Comparison of ENCODE assay signal across 8 cellular contexts in genomic region chr6:134240664-134241431, GRCh38.
DNase-seq lines count a peak whose midpoint lies in the region; ATAC-seq and TF ChIP-seq lines count a peak whose summit lies in the region.

No MANE protein-coding gene starts in this region.

- no peak overlapping the region for H3K27ac ChIP-seq in neural progenitor cell

- H3K9ac ChIP-seq in neural progenitor cell = no peak overlapping the region

- H3K9me3 ChIP-seq in neural progenitor cell (ENCODE audit: low read depth) = no peaks in the 10 kb centered on the region

- no peaks in the 10 kb centered on the region for H4K20me1 ChIP-seq in neural progenitor cell (ENCODE audit: low read depth)

- no peaks in the 10 kb centered on the region for H3F3A ChIP-seq in neural progenitor cell (ENCODE audit: low read depth)

- DNase-seq in HUDEP-2 (lab: John Stamatoyannopoulos, UW; ENCODE audit: unreplicated experiment in 76 of 76) = peak in 70 of 76 experiments; percentile 11 to 84 (median 62)
- peak; percentile 84 for DNase-seq in activated CD4-positive, alpha-beta memory T cell treated with anti-CD3 and anti-CD28 coated beads, Interleukin-2, amount 10 ng/mL, durations not matched to agents 7 days and 5 days
- peak; percentile 33 for DNase-seq in germinal center (ENCODE audit: low spot score)
- DNase-seq in stimulated activated CD4-positive, alpha-beta T cell treated with anti-CD3 and anti-CD28 coated beads, TNF-alpha, amount 100 ng/mL, for 24 hours (ENCODE audit: low read depth in 3 of 3) = peak; percentile 40 to 48 (median 43)
- DNase-seq in midbrain (lab: John Stamatoyannopoulos, UW) = no peak
- no peak for DNase-seq in neural progenitor cell (ENCODE audit: low spot score)
- no peak for DNase-seq in NCI-H226

- H2AFZ ChIP-seq in neural progenitor cell (replicated peaks) = no peak overlapping the region

- peaks cover 11% of the 10 kb centered on the region for H3K9me3 Mint-ChIP-seq in activated CD4-positive, alpha-beta memory T cell treated with anti-CD3 and anti-CD28 coated beads, Interleukin-2, amount 10 ng/mL, durations not matched to agents 7 days and 5 days
- no peaks in the 10 kb centered on the region for H3K9me3 Mint-ChIP-seq in neural progenitor cell

- H3K27me3 Mint-ChIP-seq in activated CD4-positive, alpha-beta memory T cell treated with anti-CD3 and anti-CD28 coated beads, Interleukin-2, amount 10 ng/mL, durations not matched to agents 7 days and 5 days = no peaks in the 10 kb centered on the region
- no peaks in the 10 kb centered on the region for H3K27me3 Mint-ChIP-seq in neural progenitor cell (ENCODE audit: insufficient read depth, low read depth)

- CTCF ChIA-PET in activated CD4-positive, alpha-beta memory T cell treated with anti-CD3 and anti-CD28 coated beads, Interleukin-2, amount 10 ng/mL, durations not matched to agents 7 days and 5 days (lab: Charles Lee) = no interaction called here

- TF ChIP-seq CTCF in neural progenitor cell (IDR thresholded peaks at IDR 0.05) = no peak

- peaks cover 54% of the 10 kb centered on the region for H3K4me1 Mint-ChIP-seq in activated CD4-positive, alpha-beta memory T cell treated with anti-CD3 and anti-CD28 coated beads, Interleukin-2, amount 10 ng/mL, durations not matched to agents 7 days and 5 days
- no peaks in the 10 kb centered on the region for H3K4me1 Mint-ChIP-seq in neural progenitor cell

- no peaks in the 10 kb centered on the region for H3K36me3 ChIP-seq in neural progenitor cell

- H3K4me2 ChIP-seq in neural progenitor cell = no peak overlapping the region

- peak overlapping the region; percentile 6 for H3K4me3 Mint-ChIP-seq in activated CD4-positive, alpha-beta memory T cell treated with anti-CD3 and anti-CD28 coated beads, Interleukin-2, amount 10 ng/mL, durations not matched to agents 7 days and 5 days
- H3K4me3 Mint-ChIP-seq in neural progenitor cell = no peak overlapping the region

- H3K36me3 Mint-ChIP-seq in activated CD4-positive, alpha-beta memory T cell treated with anti-CD3 and anti-CD28 coated beads, Interleukin-2, amount 10 ng/mL, durations not matched to agents 7 days and 5 days (ENCODE audit: low read depth) = peaks cover 18% of the 10 kb centered on the region
- H3K36me3 Mint-ChIP-seq in neural progenitor cell = peaks cover 2% of the 10 kb centered on the region

- POLR2A ChIA-PET in activated CD4-positive, alpha-beta memory T cell treated with anti-CD3 and anti-CD28 coated beads, Interleukin-2, amount 10 ng/mL, durations not matched to agents 7 days and 5 days (lab: Charles Lee) = interaction anchor here (1.3 to 1.4 kb wide), 2 partner anchors 62 to 66 kb away, joined by 3 to 4 read pairs; no protein-coding TSS in a partner anchor

- ATAC-seq in GM21367 (IDR thresholded peaks at IDR 0.05; ENCODE audit: unreplicated experiment) = no peak

- H3K4me1 ChIP-seq in neural progenitor cell = no peaks in the 10 kb centered on the region

- peak overlapping the region; percentile 96 for H3K27ac Mint-ChIP-seq in activated CD4-positive, alpha-beta memory T cell treated with anti-CD3 and anti-CD28 coated beads, Interleukin-2, amount 10 ng/mL, durations not matched to agents 7 days and 5 days
- no peak overlapping the region for H3K27ac Mint-ChIP-seq in neural progenitor cell

- H3K79me2 ChIP-seq in neural progenitor cell (ENCODE audit: low read depth) = no peaks in the 10 kb centered on the region

- no peak overlapping the region for H3K4me3 ChIP-seq in neural progenitor cell

- no peaks in the 10 kb centered on the region for H3K27me3 ChIP-seq in neural progenitor cell

Comparison
In these comparisons a context has a peak if more than half of its experiments do, and no peak if none do; other contexts are left out.
1. DNase-seq: peak in HUDEP-2 (70 of 76), activated CD4-positive, alpha-beta memory T cell treated with anti-CD3 and anti-CD28 coated beads, Interleukin-2, amount 10 ng/mL, durations not matched to agents 7 days and 5 days (single experiment), germinal center (single experiment) and stimulated activated CD4-positive, alpha-beta T cell treated with anti-CD3 and anti-CD28 coated beads, TNF-alpha, amount 100 ng/mL, for 24 hours (3 of 3); none in midbrain (single experiment), neural progenitor cell (single experiment) and NCI-H226 (single experiment).